9 cellular contexts compared by ENCODE assay signal in genomic region chrX:10157032-10157341, GRCh38. TPM values are rescaled to one million over a fixed set of nuclear protein-coding genes. Genes with fewer than 3 reads are reported as not detected.
DNase-seq lines count a peak whose midpoint lies in the region; TF ChIP-seq lines count a peak whose summit lies in the region.
"Had no signal": no experiment of that assay in that cellular context is flagged by ENCODE, and none has a peak within 500 bp of the region (broad histone marks: within the 10 kb centered on the region; RNA-seq: fewer than 3 reads in every experiment).

No MANE protein-coding gene starts in this region.

- H3K36me3 ChIP-seq in PC-9 (ENCODE audit: low read depth) (no peaks in the 10 kb centered on the region), ovary (no peaks in the 10 kb centered on the region)

- no peaks in the 10 kb centered on the region for H3K9me2 ChIP-seq in PC-9 (ENCODE audit: insufficient read depth)

- peak overlapping the region in 5 of 7 donors; percentile 46 to 81 (median 75) for H3K27ac Mint-ChIP-seq in CD14-positive monocyte
- H3K27ac Mint-ChIP-seq: T-helper 1 cell treated with Interleukin-12 subunit alpha and Interleukin-12 subunit beta and Interleukin-4 antibody, amounts not matched to agents 30 μg/mL and 1 μg/mL, for 36 hours had no signal

- peaks cover 11 to 49% (median 31%) of the 10 kb centered on the region in 3 donors for H3K27me3 Mint-ChIP-seq in CD14-positive monocyte (ENCODE audit: low read depth in 3 of 3)

- TF ChIP-seq EP300 in ovary (IDR thresholded peaks at IDR 0.05), result no peak

- H3K27ac ChIP-seq in PC-9 (peak overlapping the region; percentile 94), ovary (peak overlapping the region; percentile 35 to 61)

- H3K9me3 ChIP-seq in PC-9 (ENCODE audit: insufficient read depth, low read depth) (no peaks in the 10 kb centered on the region), ovary (no peaks in the 10 kb centered on the region)

- H3K4me3 Mint-ChIP-seq in CD14-positive monocyte, result peak overlapping the region; percentile 74 to 89
- H3K4me3 Mint-ChIP-seq: T-helper 1 cell treated with Interleukin-12 subunit alpha and Interleukin-12 subunit beta and Interleukin-4 antibody, amounts not matched to agents 30 μg/mL and 1 μg/mL, for 36 hours had no signal

- POLR2A ChIA-PET in PC-9 (lab: Charles Lee; ENCODE audit: unreplicated experiment), result interaction anchor here (0.7 kb wide), 1 partner anchor 1789 kb away, joined by 4 read pairs; no protein-coding TSS in a partner anchor

- H3K4me3 ChIP-seq in PC-9 (peak overlapping the region; percentile 67), ovary (no peak overlapping the region)

- H2AFZ ChIP-seq in PC-9, result peak overlapping the region; percentile 69

- H3K36me3 Mint-ChIP-seq in CD14-positive monocyte, result peaks cover 0 to 10% of the 10 kb centered on the region in 2 donors

- H3K79me2 ChIP-seq in PC-9 (ENCODE audit: low read depth), result no peaks in the 10 kb centered on the region

- WGBS in ovary, 3 donors, result 12 to 23% (median 20%) methylated on average over 7 of the region's 7 CpGs

- H3K27me3 ChIP-seq in PC-9 (ENCODE audit: insufficient read depth, low read depth) (no peaks in the 10 kb centered on the region), ovary (no peaks in the 10 kb centered on the region)

- H3K4me1 ChIP-seq in PC-9 (replicated peaks; ENCODE audit: insufficient read depth) (peaks cover 17% of the 10 kb centered on the region), ovary (ENCODE audit: insufficient read depth) (peaks cover 2% of the 10 kb centered on the region)

- DNase-seq in CD14-positive monocyte (ENCODE audit: low spot score) (no peak), PC-9 (no peak), erythroblast (lab: John Stamatoyannopoulos, UW) (no peak), ovary (no peak), GM19240 (ENCODE audit: insufficient read length, low spot score) (no peak), DMS114 treated with DMSO at 0.1 percent for 48 hours (lab: John Stamatoyannopoulos, UW; ENCODE audit: unreplicated experiment) (no peak), NCI-H1105 treated with DMSO at 0.1 percent for 48 hours (lab: John Stamatoyannopoulos, UW) (no peak), hypothalamus (lab: John Stamatoyannopoulos, UW) (no peak)

- CTCF ChIA-PET in PC-9 (lab: Charles Lee), result no interaction called here

- H3K4me1 Mint-ChIP-seq in CD14-positive monocyte, result peaks cover 15% of the 10 kb centered on the region

- peaks cover 0 to 3% (median 2%) of the 10 kb centered on the region in 7 donors for H3K9me3 Mint-ChIP-seq in CD14-positive monocyte
- H3K9me3 Mint-ChIP-seq: T-helper 1 cell treated with Interleukin-12 subunit alpha and Interleukin-12 subunit beta and Interleukin-4 antibody, amounts not matched to agents 30 μg/mL and 1 μg/mL, for 36 hours had no signal

- no peaks in the 10 kb centered on the region for H4K20me1 ChIP-seq in PC-9 (ENCODE audit: insufficient read depth)

- TF ChIP-seq POLR2A in erythroblast (IDR thresholded peaks at IDR 0.05; ENCODE audit: low read length) (peak; percentile 56), ovary (IDR thresholded peaks at IDR 0.05) (no peak)

- intact Hi-C loops in CD14-positive monocyte (cut with micrococcal nuclease), result no loop called here
- intact Hi-C loops in PC-9 (cut with micrococcal nuclease; ENCODE audit: unreplicated experiment), result no loop called here
- intact Hi-C loops in ovary (cut with DNase I), result no loop called here

- peaks cover 29% of the 10 kb centered on the region for H3F3A ChIP-seq in PC-9 (ENCODE audit: insufficient read depth, low read depth)

- BruUV-seq in PC-9 (replicated peaks; lab: Mats Ljungman, UMichigan), result TSS peak; percentile 36

- H3K4me2 ChIP-seq in PC-9, result peak overlapping the region; percentile 90

- TF ChIP-seq CTCF in CD14-positive monocyte (IDR thresholded peaks at IDR 0.05) (no peak), PC-9 (conservative IDR thresholded peaks at IDR 0.05) (no peak), ovary (IDR thresholded peaks at IDR 0.05) (no peak)

RNA-seq across cellular contexts. Expression of gene CLCN4, which starts 0.2 kb away (rescaled TPM):
- polyA plus RNA-seq in CD14-positive monocyte (1 to 10 TPM; 1.3 to 1.9 TPM), ovary (1 to 10 TPM in 1 of 2 donors, under 1 TPM in 1; 0.92 to 3.0 TPM)
- total RNA-seq in PC-9 (2021) (3.1 and 4.4 TPM in 2 replicates), ovary (1 to 10 TPM in 6 of 7 donors, under 1 TPM in 1; 0.36 to 4.2 (median 3.1) TPM)
